ENCODE assay signal across 8 cellular contexts in the genomic region with DNA sequence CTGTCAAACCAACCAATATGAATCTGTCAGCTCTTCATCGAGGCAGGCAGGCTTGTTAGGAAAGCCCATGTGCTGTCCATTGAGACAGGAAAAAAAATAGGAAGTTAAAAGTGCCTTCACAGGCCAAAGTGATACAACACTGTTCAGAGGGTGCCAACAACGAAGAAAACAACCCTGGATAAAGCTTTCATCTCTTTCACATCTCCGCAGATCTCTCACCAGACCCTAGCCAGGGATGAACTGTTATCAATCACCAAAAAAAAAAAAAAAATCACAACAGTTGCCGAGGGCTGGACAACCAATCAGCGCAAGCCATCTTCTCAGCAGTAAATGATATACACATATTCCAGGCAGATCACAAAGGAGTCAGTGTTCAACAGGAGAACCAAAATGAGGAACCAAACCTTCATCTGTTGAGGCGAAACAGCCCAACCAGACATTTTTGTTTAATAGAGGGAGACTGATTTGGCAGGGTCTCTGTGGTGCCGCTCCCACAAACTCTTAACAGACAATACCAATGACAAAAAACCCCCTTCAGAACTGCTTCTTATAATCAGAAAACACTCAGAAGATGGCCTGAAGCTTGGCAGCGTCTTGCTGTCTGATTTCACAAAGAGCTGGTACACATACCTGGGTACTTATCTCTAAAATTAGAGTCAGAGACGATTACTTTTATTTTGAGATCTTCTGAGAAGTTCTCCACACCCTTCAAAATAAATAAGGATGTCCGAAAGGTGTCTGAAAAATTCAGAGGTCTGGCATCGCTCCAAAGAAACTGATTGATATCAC. TPM values are rescaled to one million over a fixed set of nuclear protein-coding genes. Genes with fewer than 3 reads are reported as not detected.
DNase-seq lines count a peak whose midpoint lies in the region; ATAC-seq and TF ChIP-seq lines count a peak whose summit lies in the region.

No MANE protein-coding gene starts in this region.

- intact Hi-C loops in dorsolateral prefrontal cortex (cut with DNase I), result loop anchor here (5.0 to 10.0 kb wide), 3 partner anchors 38 to 250 kb away; a partner anchor contains a TSS

- peaks cover 4% of the 10 kb centered on the region for H3K27me3 Mint-ChIP-seq in progenitor cell of endocrine pancreas

- in situ Hi-C loops in GM13977 (cut with MboI; ENCODE audit: low pct_unique_long_range_greater_than_20kb, low sequenced_read_pairs, unreplicated experiment), result no loop called here

- H3K27me3 ChIP-seq in dorsolateral prefrontal cortex, result no peaks in the 10 kb centered on the region

- H3K36me3 Mint-ChIP-seq in progenitor cell of endocrine pancreas (ENCODE audit: insufficient read depth), result no peaks in the 10 kb centered on the region

- H3K4me1 Mint-ChIP-seq in progenitor cell of endocrine pancreas (ENCODE audit: low read depth), result peaks cover 52% of the 10 kb centered on the region

- peak overlapping the region; percentile 90 for H3K4me3 Mint-ChIP-seq in progenitor cell of endocrine pancreas (ENCODE audit: low read depth)

- peak overlapping the region in 28 of 59 donors; percentile 1 to 92 (median 42) for H3K27ac ChIP-seq in dorsolateral prefrontal cortex

- H3K27ac Mint-ChIP-seq in progenitor cell of endocrine pancreas, result no peak overlapping the region

- ATAC-seq in GM18519 (IDR thresholded peaks at IDR 0.05; ENCODE audit: low FRiP score, unreplicated experiment) (no peak), GM21367 (IDR thresholded peaks at IDR 0.05; ENCODE audit: unreplicated experiment) (no peak)

- H3K4me3 ChIP-seq in dorsolateral prefrontal cortex, result peak overlapping the region in 53 of 59 donors; percentile 11 to 94 (median 85)

- H3K9me3 Mint-ChIP-seq in progenitor cell of endocrine pancreas (ENCODE audit: low read depth), result no peaks in the 10 kb centered on the region

- TF ChIP-seq CTCF in GM13977 (IDR thresholded peaks at IDR 0.05; ENCODE audit: extremely low read depth, insufficient read depth, missing control alignments) (no peak), dorsolateral prefrontal cortex (IDR thresholded peaks at IDR 0.05 in 54 of 56, conservative IDR thresholded peaks at IDR 0.05 in 2 of 56; ENCODE audit: low read depth in 1 of 56, partially characterized antibody in 56 of 56) (no peak), progenitor cell of endocrine pancreas (IDR thresholded peaks at IDR 0.05; ENCODE audit: unreplicated experiment) (no peak)

- DNase-seq in GM13977 (ENCODE audit: low spot score), result peak; percentile 50
- peak; percentile 40 for DNase-seq in NOMO-1 treated with dmso at 0.1 percent for 144 hours (lab: John Stamatoyannopoulos, UW; ENCODE audit: unreplicated experiment)
- DNase-seq in dorsolateral prefrontal cortex, result no peak
- no peak for DNase-seq in progenitor cell of endocrine pancreas (ENCODE audit: low spot score, unreplicated experiment)
- DNase-seq in NCI-H82 (lab: John Stamatoyannopoulos, UW), result no peak
- no peak for DNase-seq in islet precursor cell

RNA-seq across cellular contexts. Expression of a gene that starts 1.9 kb away (rescaled TPM):
- 10 to 100 TPM in 53 of 120 experiments, 1 to 10 TPM in 67; 5.4 to 21.7 (median 9.8) TPM for total RNA-seq in dorsolateral prefrontal cortex
- total RNA-seq in progenitor cell of endocrine pancreas, result 7.8 and 8.7 TPM in 2 replicates

RNA-seq across cellular contexts. Expression of a gene that starts 53.1 kb away (rescaled TPM):
- total RNA-seq in dorsolateral prefrontal cortex (under 1 TPM in 9 of 120 experiments, not detected in 111; 0.26 to 0.63 (median 0.35) TPM), progenitor cell of endocrine pancreas (0.24 TPM in 1 of 2 replicates, not detected in the other)

Comparison
In these comparisons a context has a peak if more than half of its experiments do, and no peak if none do; other contexts are left out.
1. DNase-seq: peak in GM13977 (single experiment) and NOMO-1 treated with dmso at 0.1 percent for 144 hours (single experiment); none in dorsolateral prefrontal cortex (0 of 10), progenitor cell of endocrine pancreas (single experiment), NCI-H82 (single experiment) and islet precursor cell (single experiment).